8 cellular contexts compared by ENCODE assay signal in genomic region chr6:159169193-159169555, GRCh38. TPM values are rescaled to one million over a fixed set of nuclear protein-coding genes. Genes with fewer than 3 reads are reported as not detected.
A peak's percentile ranks its signal among the peaks of the same experiment; 100 is the strongest.
DNase-seq lines count a peak whose midpoint lies in the region; ATAC-seq and TF ChIP-seq lines count a peak whose summit lies in the region.

FNDC1 (plus strand) TSS chr6:159169400; CDS start chr6:159169597, 197 bp downstream.

- no peaks in the 10 kb centered on the region for H3K36me3 ChIP-seq in esophagus (ENCODE audit: control insufficient read depth in 2 of 2, insufficient read depth in 2 of 2, low read length in 1 of 2)

- peak within 1 kb of the TSS; percentile 60 for H3K4me3 Mint-ChIP-seq in activated CD4-positive, alpha-beta T cell treated with anti-CD3 and anti-CD28 coated beads for 36 hours
- H3K4me3 Mint-ChIP-seq in neural crest cell, result peak within 1 kb of the TSS; percentile 80

- H3K4me1 ChIP-seq in esophagus (ENCODE audit: control insufficient read depth in 2 of 2, insufficient read depth in 2 of 2, low read length in 1 of 2), result peaks cover 4 to 7% of the 10 kb centered on the region in 2 donors

- CTCF ChIA-PET in activated CD4-positive, alpha-beta T cell treated with anti-CD3 and anti-CD28 coated beads for 36 hours (lab: Charles Lee), result interaction anchor here (1.0 to 1.6 kb wide), 3 partner anchors 8 to 241 kb away, joined by 3 to 4 read pairs (median 3); no protein-coding TSS in a partner anchor

- intact Hi-C loops in activated CD4-positive, alpha-beta T cell treated with anti-CD3 and anti-CD28 coated beads for 36 hours (cut with DNase I, micrococcal nuclease), result loop anchor here (1.0 kb wide), 2 partner anchors 440 to 485 kb away; no protein-coding TSS in a partner anchor

- peak; percentile 82 for DNase-seq in activated CD4-positive, alpha-beta T cell treated with anti-CD3 and anti-CD28 coated beads for 36 hours
- peak; percentile 65 for DNase-seq in neural crest cell (ENCODE audit: low read depth, low spot score)

- H3K9me3 ChIP-seq in esophagus (ENCODE audit: control insufficient read depth in 2 of 2, insufficient read depth in 1 of 2, low read depth in 1 of 2, low read length in 1 of 2), result no peaks in the 10 kb centered on the region

- H3K36me3 Mint-ChIP-seq in activated CD4-positive, alpha-beta T cell treated with anti-CD3 and anti-CD28 coated beads for 36 hours (ENCODE audit: low read depth), result no peaks in the 10 kb centered on the region
- H3K36me3 Mint-ChIP-seq in neural crest cell (ENCODE audit: low read depth), result no peaks in the 10 kb centered on the region

- 3 to 4% methylated on average over 53 to 59 of the region's 59 CpGs for WGBS in esophagus, 2 donors

- peak within 1 kb of the TSS in 1 of 2 donors; percentile 24 for H3K27ac ChIP-seq in esophagus (ENCODE audit: low read depth in 2 of 2, low read length in 1 of 2)

- TF ChIP-seq CTCF in GM12873 (IDR thresholded peaks at IDR 0.05; ENCODE audit: insufficient read depth, low read depth, low read length, missing control alignments) (peak; percentile 36), neural crest cell (conservative IDR thresholded peaks at IDR 0.05) (no peak)

- H3K27me3 ChIP-seq in esophagus (ENCODE audit: control insufficient read depth in 1 of 2, insufficient read depth in 2 of 2, low read length in 2 of 2), result peaks cover 0 to 7% of the 10 kb centered on the region in 2 donors

- H3K4me3 ChIP-seq in esophagus (ENCODE audit: low read depth in 1 of 2, low read length in 2 of 2), result peak within 1 kb of the TSS; percentile 29 to 32

- H3K27ac Mint-ChIP-seq in activated CD4-positive, alpha-beta T cell treated with anti-CD3 and anti-CD28 coated beads for 36 hours, result no peak within 1 kb of the TSS
- H3K27ac Mint-ChIP-seq in neural crest cell (ENCODE audit: unreplicated experiment), result no peak within 1 kb of the TSS

- ATAC-seq in HG02885 (IDR thresholded peaks at IDR 0.05; ENCODE audit: poor library complexity, unreplicated experiment), result peak; percentile 78
- peak; percentile 87 for ATAC-seq in activated CD4-positive, alpha-beta T cell treated with anti-CD3 and anti-CD28 coated beads for 36 hours
- no peak for ATAC-seq in HG03439 (IDR thresholded peaks at IDR 0.05; ENCODE audit: unreplicated experiment)
- no peak for ATAC-seq in HG03457 (IDR thresholded peaks at IDR 0.05; ENCODE audit: unreplicated experiment)
- ATAC-seq in GM21723 (IDR thresholded peaks at IDR 0.05; ENCODE audit: unreplicated experiment), result no peak

- H3K9me3 Mint-ChIP-seq in activated CD4-positive, alpha-beta T cell treated with anti-CD3 and anti-CD28 coated beads for 36 hours (ENCODE audit: low read depth), result no peaks in the 10 kb centered on the region
- no peaks in the 10 kb centered on the region for H3K9me3 Mint-ChIP-seq in neural crest cell

- POLR2A ChIA-PET in activated CD4-positive, alpha-beta T cell treated with anti-CD3 and anti-CD28 coated beads for 36 hours (lab: Charles Lee), result interaction anchor here (0.7 kb wide), 1 partner anchor 294 kb away, joined by 3 read pairs; no protein-coding TSS in a partner anchor

- H3K4me1 Mint-ChIP-seq in activated CD4-positive, alpha-beta T cell treated with anti-CD3 and anti-CD28 coated beads for 36 hours, result peaks cover 16% of the 10 kb centered on the region
- H3K4me1 Mint-ChIP-seq in neural crest cell, result peaks cover 6% of the 10 kb centered on the region

- peaks cover 80% of the 10 kb centered on the region for H3K27me3 Mint-ChIP-seq in activated CD4-positive, alpha-beta T cell treated with anti-CD3 and anti-CD28 coated beads for 36 hours
- H3K27me3 Mint-ChIP-seq in neural crest cell (ENCODE audit: low read depth), result peaks cover 93% of the 10 kb centered on the region

RNA-seq across cellular contexts. Expression of gene FNDC1, which starts in this region (rescaled TPM):
- not detected for total RNA-seq in activated CD4-positive, alpha-beta T cell treated with anti-CD3 and anti-CD28 coated beads for 36 hours
- polyA plus RNA-seq in esophagus, result under 1 TPM; 0.01 to 0.02 TPM
- 0.05 and 0.09 TPM in 2 replicates for total RNA-seq in neural crest cell

Comparison
In these comparisons a context has a peak if more than half of its experiments do, and no peak if none do; other contexts are left out.
1. Peak in DNase-seq and ATAC-seq in activated CD4-positive, alpha-beta T cell treated with anti-CD3 and anti-CD28 coated beads for 36 hours; RNA of the gene not detected or under 1 TPM.
2. Peak in DNase-seq in neural crest cell; RNA of the gene not detected or under 1 TPM.